Comparison of ENCODE assay signal across 18 cellular contexts in the genomic region with DNA sequence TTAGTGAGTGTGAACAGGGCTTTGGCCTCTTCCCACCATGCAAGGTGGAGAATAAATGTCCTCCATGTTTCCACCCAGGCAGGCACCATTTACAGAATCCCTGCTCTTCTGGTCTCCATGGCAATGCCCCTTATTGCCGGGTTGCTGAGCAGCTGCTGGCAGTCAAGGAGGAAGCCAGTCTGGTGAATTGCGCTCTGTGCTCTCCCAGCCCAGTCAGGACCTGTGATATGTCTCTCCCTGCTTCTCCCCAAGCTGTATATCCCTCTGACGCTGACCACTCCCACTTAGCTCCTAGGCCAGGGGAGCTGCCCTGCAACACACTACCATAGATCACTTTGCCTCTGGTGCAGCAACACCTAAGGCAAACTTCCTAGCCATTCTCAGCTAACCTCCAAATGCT.
"Had no signal": no experiment of that assay in that cellular context is flagged by ENCODE, and none has a peak within 500 bp of the region (broad histone marks: within the 10 kb centered on the region; RNA-seq: fewer than 3 reads in every experiment).

No MANE protein-coding gene starts in this region.

- H3K36me3 Mint-ChIP-seq: brain had no signal

- H3K27me3 ChIP-seq: sigmoid colon, upper lobe of left lung had no signal

- DNase-seq: activated gamma-delta T cell treated with Interleukin-2 at 50 U/mL for 16 hours; activated T-cell treated with anti-CD3 and anti-CD28 coated beads, Interleukin-2, amount 50 U/mL, for 1 hour; aorta; effector CD4-positive, alpha-beta T cell; heart right ventricle; islet precursor cell; left cardiac atrium; sigmoid colon; stimulated activated CD4-positive, alpha-beta T cell treated with anti-CD3 and anti-CD28 coated beads, Interleukin-2, amount 100 ng/mL, for 48 hours; stimulated activated CD8-positive, alpha-beta memory T cell treated with anti-CD3 and anti-CD28 coated beads, Interleukin-4, amount 100 ng/mL, for 48 hours; stimulated activated naive B cell treated with anti-CD40 and anti-IgM and Interleukin-4, amounts not matched to agents 10 μg/mL and 1 μg/mL and 100 μg/mL, for 72 hours; T1000; upper lobe of left lung had no signal

- H3K27me3 Mint-ChIP-seq: memory B cell; natural killer cell treated with Interleukin-12 subunit alpha and Interleukin-12 subunit beta and Interleukin-15 and Interleukin-18, amount 100 ng/mL, for 72 hours; stimulated activated naive B cell treated with anti-CD40 and anti-IgM and Interleukin-4, amounts not matched to agents 10 μg/mL and 1 μg/mL and 100 μg/mL, for 72 hours had no signal

- H3K27ac ChIP-seq: heart right ventricle, sigmoid colon, upper lobe of left lung had no signal

- H3K4me1 Mint-ChIP-seq: memory B cell; stimulated activated naive B cell treated with anti-CD40 and anti-IgM and Interleukin-4, amounts not matched to agents 10 μg/mL and 1 μg/mL and 100 μg/mL, for 72 hours had no signal

- ATAC-seq: activated naive CD4-positive, alpha-beta T cell treated with anti-CD3 and anti-CD28 coated beads, Interleukin-2, amount 50 U/mL, for 72 hours; heart right ventricle; left cardiac atrium; natural killer cell treated with Interleukin-12 subunit alpha and Interleukin-12 subunit beta and Interleukin-15 and Interleukin-18, amount 100 ng/mL, for 72 hours; stimulated activated naive B cell treated with anti-CD40 and anti-IgM and Interleukin-4, amounts not matched to agents 10 μg/mL and 1 μg/mL and 100 μg/mL, for 72 hours; WTC11 had no signal

- H3K4me3 ChIP-seq: heart right ventricle, sigmoid colon, upper lobe of left lung had no signal

- H3K27ac Mint-ChIP-seq: activated naive CD4-positive, alpha-beta T cell treated with anti-CD3 and anti-CD28 coated beads, Interleukin-2, amount 50 U/mL, for 72 hours; memory B cell; natural killer cell treated with Interleukin-12 subunit alpha and Interleukin-12 subunit beta and Interleukin-15 and Interleukin-18, amount 100 ng/mL, for 72 hours; stimulated activated naive B cell treated with anti-CD40 and anti-IgM and Interleukin-4, amounts not matched to agents 10 μg/mL and 1 μg/mL and 100 μg/mL, for 72 hours; WTC11 had no signal

- H3K4me3 Mint-ChIP-seq: brain; memory B cell; natural killer cell treated with Interleukin-12 subunit alpha and Interleukin-12 subunit beta and Interleukin-15 and Interleukin-18, amount 100 ng/mL, for 72 hours; stimulated activated naive B cell treated with anti-CD40 and anti-IgM and Interleukin-4, amounts not matched to agents 10 μg/mL and 1 μg/mL and 100 μg/mL, for 72 hours; WTC11 had no signal
